In the genomic region with DNA sequence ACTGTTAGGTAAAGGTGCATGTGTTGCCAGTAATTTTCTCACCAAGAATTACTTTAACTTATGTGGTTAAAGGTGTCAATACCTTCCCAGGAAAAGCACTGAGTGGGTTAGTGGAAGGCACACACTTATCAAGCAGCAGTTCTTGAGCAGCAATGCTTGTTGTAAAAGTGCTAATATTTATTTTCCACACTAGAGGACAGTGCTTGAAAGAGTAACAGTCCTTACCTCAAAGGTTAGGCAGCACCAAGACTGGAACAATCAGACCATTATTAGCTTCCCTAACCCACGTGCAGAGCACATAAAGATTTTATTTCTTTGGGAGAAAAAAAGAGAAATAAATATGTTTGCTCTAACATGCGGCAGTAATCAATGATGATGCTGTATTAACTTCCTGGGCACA, we compare ENCODE assay signal across 9 cellular contexts. TPM values are rescaled to one million over a fixed set of nuclear protein-coding genes. Genes with fewer than 3 reads are reported as not detected.
DNase-seq lines count a peak whose midpoint lies in the region; ATAC-seq and TF ChIP-seq lines count a peak whose summit lies in the region.
"Had no signal": no experiment of that assay in that cellular context is flagged by ENCODE, and none has a peak within 500 bp of the region (broad histone marks: within the 10 kb centered on the region; RNA-seq: fewer than 3 reads in every experiment).

No MANE protein-coding gene starts in this region.

- H3K79me2 ChIP-seq in PC-9 (ENCODE audit: low read depth) = no peaks in the 10 kb centered on the region

- H3K27ac ChIP-seq in heart left ventricle (no peak overlapping the region), PC-9 (no peak overlapping the region)
- H3K27ac ChIP-seq: upper lobe of left lung had no signal

- TF ChIP-seq CTCF in heart left ventricle (IDR thresholded peaks at IDR 0.05) (peak in 11 of 12 donors; percentile 10 to 68 (median 48)), PC-9 (conservative IDR thresholded peaks at IDR 0.05) (no peak), omental fat pad (IDR thresholded peaks at IDR 0.05) (no peak)

- WGBS in heart left ventricle, 4 donors = 35 to 44% (median 39%) methylated on average over 2 of the region's 2 CpGs

- no peaks in the 10 kb centered on the region for H3K27me3 ChIP-seq in heart left ventricle
- H3K27me3 ChIP-seq in PC-9 (ENCODE audit: insufficient read depth, low read depth) = no peaks in the 10 kb centered on the region
- H3K27me3 ChIP-seq: upper lobe of left lung had no signal

- no peak overlapping the region for H3K4me3 ChIP-seq in heart left ventricle
- no peak overlapping the region for H3K4me3 ChIP-seq in PC-9
- H3K4me3 ChIP-seq: upper lobe of left lung had no signal

- ATAC-seq in heart left ventricle (peak in 3 of 4 donors; percentile 68 to 83 (median 80)), GM18873 (IDR thresholded peaks at IDR 0.05; ENCODE audit: low FRiP score, unreplicated experiment) (no peak), omental fat pad (ENCODE audit: low FRiP score) (no peak)

- H3K4me1 ChIP-seq in heart left ventricle (peaks cover 0 to 11% (median 0%) of the 10 kb centered on the region in 12 donors), PC-9 (replicated peaks; ENCODE audit: insufficient read depth) (peaks cover 14% of the 10 kb centered on the region)
- H3K4me1 ChIP-seq: upper lobe of left lung had no signal

- H3F3A ChIP-seq in PC-9 (ENCODE audit: insufficient read depth, low read depth) = 0 out of 2 replicates have a peak, but pooled peaks cover 6% of the 10 kb centered on the region

- H3K36me3 ChIP-seq in heart left ventricle (no peaks in the 10 kb centered on the region), PC-9 (ENCODE audit: low read depth) (no peaks in the 10 kb centered on the region)
- H3K36me3 ChIP-seq: upper lobe of left lung had no signal

- no peak overlapping the region for H3K4me2 ChIP-seq in PC-9

- H3K9me2 ChIP-seq in PC-9 (ENCODE audit: insufficient read depth) = no peaks in the 10 kb centered on the region

- H3K9me3 ChIP-seq in heart left ventricle (no peaks in the 10 kb centered on the region), PC-9 (ENCODE audit: insufficient read depth, low read depth) (0 out of 2 replicates have a peak, but pooled peaks cover under 1% of the 10 kb centered on the region)
- H3K9me3 ChIP-seq: upper lobe of left lung had no signal

- intact Hi-C loops in heart left ventricle (cut with DNase I) = loop anchor here in 4 of 10 donors (2.0 to 10.0 kb wide), 4 partner anchors 165 to 477 kb away; a partner anchor contains a TSS
- intact Hi-C loops in cardiac septum (cut with DNase I) = no loop called here
- intact Hi-C loops in PC-9 (cut with micrococcal nuclease; ENCODE audit: unreplicated experiment) = no loop called here

- no TSS peak for BruUV-seq in PC-9 (replicated peaks; lab: Mats Ljungman, UMichigan)

- DNase-seq in heart left ventricle (no peak), cardiac septum (ENCODE audit: low spot score) (no peak), PC-9 (no peak), glomerular visceral epithelial cell (ENCODE audit: extremely low spot score) (peak; percentile 16), omental fat pad (ENCODE audit: low spot score) (no peak)
- no peak for DNase-seq in stimulated activated CD4-positive, alpha-beta T cell treated with anti-CD3 and anti-CD28 coated beads, Interleukin-12 subunit alpha, Interleukin-12 subunit beta, amount 100 ng/mL, for 4 hours
- no peak for DNase-seq in stimulated activated CD4-positive, alpha-beta T cell treated with anti-CD3 and anti-CD28 coated beads, Interleukin-4, amount 100 ng/mL, for 24 hours
- DNase-seq: upper lobe of left lung had no signal

- CTCF ChIA-PET in PC-9 (lab: Charles Lee) = interaction anchor here (0.6 kb wide), 3 partner anchors 105 to 598 kb away, joined by 3 to 5 read pairs (median 3); a partner anchor contains a TSS

- POLR2A ChIA-PET in PC-9 (lab: Charles Lee; ENCODE audit: unreplicated experiment) = interaction anchor here (0.6 kb wide), 1 partner anchor 400 kb away, joined by 3 read pairs; no protein-coding TSS in a partner anchor

- H2AFZ ChIP-seq in PC-9 = 0 out of 2 replicates have a peak overlapping the region, but pooled peaks have one; percentile 56

- TF ChIP-seq POLR2A in heart left ventricle (IDR thresholded peaks at IDR 0.05) = no peak

- no peaks in the 10 kb centered on the region for H4K20me1 ChIP-seq in PC-9 (ENCODE audit: insufficient read depth)

RNA-seq across cellular contexts. Expression of a gene that starts 48.8 kb away (rescaled TPM):
- total RNA-seq in heart left ventricle (10 to 100 TPM; 16.4 to 42.6 (median 31.1) TPM), cardiac septum (38.1 TPM), PC-9 (2021) (41.6 and 45.9 TPM in 2 replicates), omental fat pad (10 to 100 TPM; 28.8 to 39.9 (median 34.3) TPM)
- 10 to 100 TPM in 1 of 2 donors, 1 to 10 TPM in 1; 9.3 to 20.9 TPM for polyA plus RNA-seq in heart left ventricle

Comparison
In these comparisons a context has a peak if more than half of its experiments do, and no peak if none do; other contexts are left out.
1. ATAC-seq: peak in heart left ventricle (3 of 4); none in GM18873 (single experiment) and omental fat pad (single experiment).
2. CTCF ChIP-seq: peak in heart left ventricle (11 of 12); none in PC-9 (single experiment) and omental fat pad (0 of 3).